ENCODE assay signal across 36 cellular contexts in genomic region chr11:57972013-57972367, GRCh38. TPM values are rescaled to one million over a fixed set of nuclear protein-coding genes. Genes with fewer than 3 reads are reported as not detected.
"Had no signal": no experiment of that assay in that cellular context is flagged by ENCODE, and none has a peak within 500 bp of the region (broad histone marks: within the 10 kb centered on the region; RNA-seq: fewer than 3 reads in every experiment).

No MANE protein-coding gene starts in this region.

- H3K9me3 ChIP-seq: lower lobe of right lung, neutrophil, psoas muscle, sigmoid colon, stomach, tibial artery had no signal

- H3K4me1 ChIP-seq: heart right ventricle, lower lobe of right lung, parathyroid adenoma, psoas muscle, sigmoid colon, tibial artery had no signal

- H3K4me3 Mint-ChIP-seq: endodermal cell; immature natural killer cell; memory B cell; naive B cell; natural killer cell treated with Interleukin-12 subunit alpha and Interleukin-12 subunit beta and Interleukin-15 and Interleukin-18, amount 100 ng/mL, for 72 hours; neural crest cell; stimulated activated effector memory CD8-positive, alpha-beta T cell treated with anti-CD3 and anti-CD28 coated beads, Interleukin-12 subunit alpha, Interleukin-12 subunit beta, amount 100 ng/mL, for 72 hours; type B pancreatic cell had no signal

- H3K4me3 ChIP-seq: heart right ventricle, lower lobe of right lung, psoas muscle, sigmoid colon, stomach, tibial artery had no signal

- DNase-seq: effector CD8-positive, alpha-beta T cell; endodermal cell; foreskin fibroblast; glutamatergic neuron; heart right ventricle; hypothalamus; immature natural killer cell; left ventricle myocardium superior; lower lobe of right lung; naive B cell; psoas muscle; right cardiac atrium; sigmoid colon; stimulated activated CD4-positive, alpha-beta T cell treated with anti-CD3 and anti-CD28 coated beads, Interleukin-2, amount 100 ng/mL, for 24 hours; stimulated activated CD4-positive, alpha-beta T cell treated with anti-CD3 and anti-CD28 coated beads, Interleukin-4, amount 100 ng/mL, for 24 hours; stimulated activated naive CD4-positive, alpha-beta T cell treated with Interleukin-2 at 50 U/mL for 16 hours; stomach; tibial artery had no signal

- H3K27ac ChIP-seq: epithelial cell of prostate, heart right ventricle, lower lobe of right lung, neutrophil, parathyroid adenoma, psoas muscle, sigmoid colon, stomach, tibial artery had no signal

- H3K4me1 Mint-ChIP-seq: immature natural killer cell; memory B cell; naive B cell; stimulated activated effector memory CD8-positive, alpha-beta T cell treated with anti-CD3 and anti-CD28 coated beads, Interleukin-12 subunit alpha, Interleukin-12 subunit beta, amount 100 ng/mL, for 72 hours had no signal

- H3K9ac ChIP-seq: parathyroid adenoma had no signal

- H2AFZ ChIP-seq: parathyroid adenoma had no signal

- H3K9me3 Mint-ChIP-seq: immature natural killer cell, type B pancreatic cell had no signal

- H3K36me3 Mint-ChIP-seq: immature natural killer cell; memory B cell; naive B cell; natural killer cell treated with Interleukin-12 subunit alpha and Interleukin-12 subunit beta and Interleukin-15 and Interleukin-18, amount 100 ng/mL, for 72 hours; stimulated activated effector memory CD8-positive, alpha-beta T cell treated with anti-CD3 and anti-CD28 coated beads, Interleukin-12 subunit alpha, Interleukin-12 subunit beta, amount 100 ng/mL, for 72 hours; type B pancreatic cell had no signal

- H3K79me2 ChIP-seq: parathyroid adenoma had no signal

- H3K27me3 ChIP-seq: heart right ventricle, neutrophil, sigmoid colon, stomach, tibial artery had no signal

- FAIRE-seq: colon, keratinocyte had no signal

- H3K27ac Mint-ChIP-seq: endodermal cell; immature natural killer cell; memory B cell; natural killer cell treated with Interleukin-12 subunit alpha and Interleukin-12 subunit beta and Interleukin-15 and Interleukin-18, amount 100 ng/mL, for 72 hours; stimulated activated effector memory CD8-positive, alpha-beta T cell treated with anti-CD3 and anti-CD28 coated beads, Interleukin-12 subunit alpha, Interleukin-12 subunit beta, amount 100 ng/mL, for 72 hours; type B pancreatic cell had no signal

- ATAC-seq: esophagus mucosa; left ventricle myocardium superior; lower lobe of right lung; natural killer cell treated with Interleukin-12 subunit alpha and Interleukin-12 subunit beta and Interleukin-15 and Interleukin-18, amount 100 ng/mL, for 72 hours; psoas muscle; right cardiac atrium; stimulated activated effector memory CD8-positive, alpha-beta T cell treated with anti-CD3 and anti-CD28 coated beads, Interleukin-12 subunit alpha, Interleukin-12 subunit beta, amount 100 ng/mL, for 72 hours had no signal

- H3K36me3 ChIP-seq: heart right ventricle, lower lobe of right lung, neutrophil, sigmoid colon, stomach, tibial artery had no signal

RNA-seq across cellular contexts. Expression of gene OR9Q1, which starts 51.7 kb away (rescaled TPM):
- total RNA-seq: endodermal cell; esophagus mucosa; heart right ventricle; left ventricle myocardium superior; lower lobe of right lung; mononuclear cell; natural killer cell treated with Interleukin-12 subunit alpha and Interleukin-12 subunit beta and Interleukin-15 and Interleukin-18, amount 100 ng/mL, for 72 hours; neural crest cell; omental fat pad; psoas muscle; renal cortical epithelial cell; right cardiac atrium; sigmoid colon; skeletal muscle tissue; stomach; subcutaneous adipose tissue; temporal lobe; urinary bladder had no signal
- polyA plus RNA-seq: heart right ventricle, immature natural killer cell, keratinocyte, psoas muscle, right cardiac atrium, sigmoid colon, stomach, urinary bladder had no signal

RNA-seq across cellular contexts. Expression of gene OR6Q1, which starts 58.8 kb away (rescaled TPM):
- total RNA-seq: endodermal cell; esophagus mucosa; heart right ventricle; left ventricle myocardium superior; lower lobe of right lung; mononuclear cell; natural killer cell treated with Interleukin-12 subunit alpha and Interleukin-12 subunit beta and Interleukin-15 and Interleukin-18, amount 100 ng/mL, for 72 hours; neural crest cell; omental fat pad; psoas muscle; renal cortical epithelial cell; right cardiac atrium; sigmoid colon; skeletal muscle tissue; stomach; subcutaneous adipose tissue; temporal lobe; urinary bladder had no signal
- polyA plus RNA-seq: heart right ventricle, immature natural killer cell, keratinocyte, psoas muscle, right cardiac atrium, sigmoid colon, stomach, urinary bladder had no signal
